In the genomic region with DNA sequence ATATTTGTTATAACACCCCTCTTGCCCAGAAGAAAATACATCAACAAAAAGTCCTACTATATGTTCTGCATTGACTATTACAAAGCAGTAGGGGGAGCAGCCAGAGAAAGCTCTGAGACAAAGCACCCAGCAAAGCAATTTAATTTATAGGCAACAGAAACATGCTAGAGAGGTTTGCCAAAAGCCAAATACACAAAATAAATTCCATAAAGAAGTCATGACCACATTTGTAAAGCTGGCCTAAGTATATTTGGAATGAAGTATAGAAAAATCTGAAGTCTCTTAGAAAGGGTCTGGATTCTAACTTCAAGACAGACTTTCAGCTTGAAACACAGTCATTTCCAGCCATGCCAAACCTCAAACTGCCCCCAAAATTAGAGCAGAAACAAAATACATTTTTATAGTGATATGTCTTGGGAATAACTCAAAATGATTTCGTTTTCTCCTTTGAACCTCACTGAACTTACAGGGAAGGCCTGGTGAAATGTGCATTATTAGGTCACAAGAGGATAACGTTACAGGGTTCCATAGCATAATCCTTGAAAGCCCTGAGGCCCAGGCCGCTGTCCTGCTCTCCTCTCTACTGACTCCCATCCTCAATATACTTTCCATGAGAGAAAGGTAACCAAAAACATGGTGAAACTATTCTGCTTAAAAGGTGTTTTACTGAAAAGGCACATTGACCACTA, we compare ENCODE assay signal across 9 cellular contexts.
DNase-seq lines count a peak whose midpoint lies in the region; ATAC-seq and TF ChIP-seq lines count a peak whose summit lies in the region.
"Had no signal": no experiment of that assay in that cellular context is flagged by ENCODE, and none has a peak within 500 bp of the region (broad histone marks: within the 10 kb centered on the region; RNA-seq: fewer than 3 reads in every experiment).

No MANE protein-coding gene starts in this region.

- H3K4me1 ChIP-seq in RWPE2 (ENCODE audit: insufficient read depth, poor library complexity, severe bottlenecking) (peaks cover 32% of the 10 kb centered on the region), aorta (ENCODE audit: control insufficient read depth in 1 of 2, insufficient read depth in 2 of 2, low read length in 2 of 2) (peaks cover 0 to 5% of the 10 kb centered on the region in 2 donors)

- intact Hi-C loops in aorta (cut with DNase I): loop anchor here (10.0 kb wide), 2 partner anchors 100 to 140 kb away; no protein-coding TSS in a partner anchor

- H3K4me3 ChIP-seq in RWPE2 (ENCODE audit: severe bottlenecking): no peak overlapping the region
- no peak overlapping the region for H3K4me3 ChIP-seq in aorta (ENCODE audit: low read length in 2 of 2)

- peak; percentile 96 for TF ChIP-seq CTCF in RWPE2 (IDR thresholded peaks at IDR 0.05; ENCODE audit: poor library complexity, severe bottlenecking)
- TF ChIP-seq CTCF in nephron progenitor cell (IDR thresholded peaks at IDR 0.05): peak; percentile 62

- H3K9me3 Mint-ChIP-seq in nephron progenitor cell: peaks cover 24% of the 10 kb centered on the region
- H3K9me3 Mint-ChIP-seq: memory B cell had no signal

- ATAC-seq in HG02610 (IDR thresholded peaks at IDR 0.05; ENCODE audit: unreplicated experiment) (peak; percentile 49), RWPE2 (ENCODE audit: low read depth) (peak; percentile 40; the same call in 2 of the 3 replicates), aorta (ENCODE audit: low FRiP score) (no peak)

- DNase-seq in stimulated activated CD4-positive, alpha-beta T cell treated with anti-CD3 and anti-CD28 coated beads, Interleukin-4, amount 100 ng/mL, for 24 hours: peak; percentile 32
- DNase-seq in stimulated activated CD4-positive, alpha-beta T cell treated with anti-CD3 and anti-CD28 coated beads, Interleukin-12 subunit alpha, Interleukin-12 subunit beta, amount 100 ng/mL, for 4 hours: no peak
- DNase-seq in RWPE2 (ENCODE audit: low spot score) (no peak), dedifferentiated amniotic fluid mesenchymal stem cell (ENCODE audit: extremely low spot score) (peak; percentile 75), nephron progenitor cell (no peak), aorta (no peak), HuH-7 (ENCODE audit: low spot score) (no peak)

- H3K27me3 Mint-ChIP-seq in nephron progenitor cell (ENCODE audit: low read depth, poor library complexity): no peaks in the 10 kb centered on the region
- H3K27me3 Mint-ChIP-seq: memory B cell had no signal

- peaks cover 62% of the 10 kb centered on the region for H3K4me1 Mint-ChIP-seq in nephron progenitor cell

- H3K27me3 ChIP-seq in RWPE2 (ENCODE audit: insufficient read depth, poor library complexity, severe bottlenecking): no peaks in the 10 kb centered on the region
- H3K27me3 ChIP-seq in aorta (ENCODE audit: control insufficient read depth in 1 of 2, insufficient read depth in 2 of 2, low read length in 1 of 2): no peaks in the 10 kb centered on the region

- peaks cover 37% of the 10 kb centered on the region for H3K36me3 Mint-ChIP-seq in nephron progenitor cell (ENCODE audit: low read depth)
- H3K36me3 Mint-ChIP-seq: memory B cell had no signal

- H3K36me3 ChIP-seq in RWPE2 (ENCODE audit: low read depth) (peaks cover 3% of the 10 kb centered on the region; the same call in 1 of the 2 replicates), aorta (ENCODE audit: control insufficient read depth in 1 of 2, insufficient read depth in 2 of 2, low read length in 1 of 2) (no peaks in the 10 kb centered on the region)

- no peaks in the 10 kb centered on the region for H3K9me3 ChIP-seq in RWPE2 (ENCODE audit: severe bottlenecking)
- H3K9me3 ChIP-seq in aorta (ENCODE audit: control insufficient read depth, low read length): no peaks in the 10 kb centered on the region

- peak overlapping the region; percentile 80 for H3K27ac Mint-ChIP-seq in nephron progenitor cell
- H3K27ac Mint-ChIP-seq: memory B cell had no signal

- peak overlapping the region; percentile 89 for H3K4me3 Mint-ChIP-seq in nephron progenitor cell
- H3K4me3 Mint-ChIP-seq: memory B cell had no signal

- WGBS in aorta, 2 donors: 74 to 75% methylated on average over 3 of the region's 3 CpGs

- H3K27ac ChIP-seq in RWPE2 (ENCODE audit: poor library complexity, severe bottlenecking): peak overlapping the region; percentile 62
- no peak overlapping the region for H3K27ac ChIP-seq in aorta (ENCODE audit: low read depth in 1 of 2, low read length in 2 of 2)

Comparison
In these comparisons a context has a peak if more than half of its experiments do, and no peak if none do; other contexts are left out.
1. DNase-seq: peak in stimulated activated CD4-positive, alpha-beta T cell treated with anti-CD3 and anti-CD28 coated beads, Interleukin-4, amount 100 ng/mL, for 24 hours (single experiment) and dedifferentiated amniotic fluid mesenchymal stem cell (single experiment); none in stimulated activated CD4-positive, alpha-beta T cell treated with anti-CD3 and anti-CD28 coated beads, Interleukin-12 subunit alpha, Interleukin-12 subunit beta, amount 100 ng/mL, for 4 hours (single experiment), RWPE2 (single experiment), nephron progenitor cell (single experiment), aorta (0 of 2) and HuH-7 (single experiment).